In the genomic region with DNA sequence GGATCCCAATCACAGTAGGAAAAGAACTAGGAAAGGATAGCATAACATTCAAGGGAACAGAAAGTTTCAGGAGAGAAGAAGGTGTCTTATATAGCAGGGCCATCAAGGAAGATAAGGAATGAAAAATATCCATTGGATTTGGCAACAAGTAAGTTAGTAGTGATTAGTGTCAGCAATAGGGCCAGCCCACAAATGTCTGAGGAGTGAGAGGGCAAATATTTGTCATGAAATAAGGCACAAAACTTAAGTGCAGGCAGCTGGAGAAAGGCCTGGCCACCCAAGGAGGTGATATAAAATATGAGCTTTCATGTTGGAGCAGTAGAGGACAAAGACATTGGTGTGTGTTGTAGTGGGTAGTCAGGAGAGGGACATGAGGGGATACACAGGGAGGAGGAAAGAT, we compare ENCODE assay signal across 15 cellular contexts.
A peak's percentile ranks its signal among the peaks of the same experiment; 100 is the strongest.
DNase-seq lines count a peak whose midpoint lies in the region; ATAC-seq, FAIRE-seq and TF ChIP-seq lines count a peak whose summit lies in the region.
"Had no signal": no experiment of that assay in that cellular context is flagged by ENCODE, and none has a peak within 500 bp of the region (broad histone marks: within the 10 kb centered on the region; RNA-seq: fewer than 3 reads in every experiment).

No MANE protein-coding gene starts in this region.

- peaks cover under 1% of the 10 kb centered on the region for H3K9me3 Mint-ChIP-seq in type B pancreatic cell
- H3K9me3 Mint-ChIP-seq: CD8-positive, alpha-beta memory T cell had no signal

- H3K14ac ChIP-seq in IMR-90 (replicated peaks; ENCODE audit: low read depth, low read length), result peak overlapping the region; percentile 36; the same call in 1 of the 2 replicates
- no peak overlapping the region for H3K14ac ChIP-seq in trophoblast cell (ENCODE audit: low read length)

- dilution Hi-C loops in IMR-90 (cut with HindIII; ENCODE audit: low sequenced_read_pairs, unreplicated experiment) (no loop called here), mammary epithelial cell (cut with HindIII; ENCODE audit: low sequenced_read_pairs) (no loop called here)

- TF ChIP-seq EP300 in A549 (IDR thresholded peaks at IDR 0.05), result no peak
- no peak for TF ChIP-seq EP300 in esophagus muscularis mucosa (IDR thresholded peaks at IDR 0.05)

- intact Hi-C loops in IMR-90 (cut with micrococcal nuclease), result loop anchor here (5.0 to 10.0 kb wide), 2 partner anchors 136 to 141 kb away; no protein-coding TSS in a partner anchor
- intact Hi-C loops in esophagus muscularis mucosa (cut with DNase I), result loop anchor here (10.0 kb wide), 1 partner anchor 129 kb away; the partner anchor contains the start of genes COL4A5 and COL4A6
- intact Hi-C loops in mammary epithelial cell (cut with micrococcal nuclease), result no loop called here

- TF ChIP-seq RAD21 in A549 (conservative IDR thresholded peaks at IDR 0.05 in 1 of 2, IDR thresholded peaks at IDR 0.05 in 1 of 2), result no peak
- TF ChIP-seq RAD21 in IMR-90 (IDR thresholded peaks at IDR 0.05; ENCODE audit: low read length), result no peak

- peak overlapping the region; percentile 2 to 38; a peak in 2 of 4 replicates for H4K8ac ChIP-seq in IMR-90 (ENCODE audit: low read depth in 2 of 2, low read length in 2 of 2)
- H4K8ac ChIP-seq in trophoblast cell (ENCODE audit: low read depth, low read length), result no peak overlapping the region

- no peak overlapping the region for H3K56ac ChIP-seq in IMR-90 (ENCODE audit: extremely low read depth, insufficient read depth, low read length)

- H3K9ac ChIP-seq in IMR-90 (ENCODE audit: low read depth, low read length) (no peak overlapping the region), trophoblast cell (ENCODE audit: low read length) (no peak overlapping the region), mammary epithelial cell (ENCODE audit: insufficient read depth, low read length) (no peak overlapping the region)
- H3K9ac ChIP-seq: BLaER1 had no signal

- H3K18ac ChIP-seq in IMR-90 (ENCODE audit: low read depth, low read length), result no peak overlapping the region
- H3K18ac ChIP-seq in trophoblast cell (ENCODE audit: low read length), result no peak overlapping the region

- no peaks in the 10 kb centered on the region for H4K20me1 ChIP-seq in IMR-90 (ENCODE audit: insufficient read depth, low read length)
- no peaks in the 10 kb centered on the region for H4K20me1 ChIP-seq in mammary epithelial cell (ENCODE audit: insufficient read depth, low read length)

- H4K91ac ChIP-seq in IMR-90 (ENCODE audit: insufficient read depth, low read depth, low read length) (no peak overlapping the region), trophoblast cell (ENCODE audit: low read depth, low read length) (no peak overlapping the region)

- H3K4me2 ChIP-seq in A549 (0 out of 3 replicates have a peak overlapping the region, but pooled peaks have one; percentile 51), IMR-90 (ENCODE audit: low read depth, low read length) (no peak overlapping the region), trophoblast cell (ENCODE audit: low read length) (no peak overlapping the region), mammary epithelial cell (ENCODE audit: insufficient read depth, low read depth, low read length) (no peak overlapping the region)
- H3K4me2 ChIP-seq: BLaER1 had no signal

- H3K36me3 Mint-ChIP-seq in type B pancreatic cell, result peaks cover 6% of the 10 kb centered on the region
- H3K36me3 Mint-ChIP-seq: CD8-positive, alpha-beta memory T cell had no signal

- H3K9me3 ChIP-seq in A549, result no peaks in the 10 kb centered on the region
- no peaks in the 10 kb centered on the region for H3K9me3 ChIP-seq in IMR-90 (ENCODE audit: control insufficient read depth, insufficient read depth, low read length)
- H3K9me3 ChIP-seq in esophagus muscularis mucosa, result no peaks in the 10 kb centered on the region
- no peaks in the 10 kb centered on the region for H3K9me3 ChIP-seq in trophoblast cell (ENCODE audit: insufficient read depth, low read depth, low read length)
- no peaks in the 10 kb centered on the region for H3K9me3 ChIP-seq in mammary epithelial cell (replicated peaks; ENCODE audit: insufficient read depth, low read length)
- H3K9me3 ChIP-seq: BLaER1, Caco-2 had no signal

- H2BK20ac ChIP-seq in IMR-90 (ENCODE audit: low read depth, low read length), result peak overlapping the region; percentile 63

- H3K4me1 ChIP-seq in A549 (peaks cover 55% of the 10 kb centered on the region), IMR-90 (ENCODE audit: control insufficient read depth, insufficient read depth, low read length) (peaks cover 10% of the 10 kb centered on the region), esophagus muscularis mucosa (peaks cover 3 to 60% (median 27%) of the 10 kb centered on the region in 4 donors), trophoblast cell (ENCODE audit: control insufficient read depth in 1 of 2, insufficient read depth in 2 of 2, low read length in 2 of 2) (peaks cover 3 to 6% of the 10 kb centered on the region in 2 experiments), mammary epithelial cell (ENCODE audit: insufficient read depth, low read length) (peaks cover 8% of the 10 kb centered on the region)

- H2BK120ac ChIP-seq in IMR-90 (ENCODE audit: low read depth, low read length), result peak overlapping the region; percentile 63
- H2BK120ac ChIP-seq in trophoblast cell (ENCODE audit: insufficient read depth, low read length, poor library complexity), result no peak overlapping the region

- no peak overlapping the region for H2AK9ac ChIP-seq in IMR-90 (replicated peaks; ENCODE audit: low read depth, low read length, poor library complexity)

- no peak overlapping the region for H4K12ac ChIP-seq in trophoblast cell (ENCODE audit: low read depth, low read length)

- H3K27ac ChIP-seq in A549, result peak overlapping the region; percentile 84 to 90
- 0 out of 2 replicates have a peak overlapping the region, but pooled peaks have one; percentile 25 for H3K27ac ChIP-seq in IMR-90 (ENCODE audit: insufficient read depth, low read length)
- H3K27ac ChIP-seq in esophagus muscularis mucosa (replicated peaks in 1 of 4), result peak overlapping the region; percentile 59 to 69 (median 64)
- H3K27ac ChIP-seq in trophoblast cell (ENCODE audit: low read depth, low read length), result no peak overlapping the region
- H3K27ac ChIP-seq in mammary epithelial cell (ENCODE audit: insufficient read depth, low read depth, low read length), result no peak overlapping the region
- H3K27ac ChIP-seq: 22Rv1, BLaER1 had no signal

- CTCF ChIA-PET in A549 (lab: Yijun Ruan, JAX), result interaction anchor here (1.6 kb wide), 3 partner anchors 11 to 135 kb away, joined by 3 to 7 read pairs (median 6); no protein-coding TSS in a partner anchor
- CTCF ChIA-PET in IMR-90 (lab: Yijun Ruan, JAX), result no interaction called here
- CTCF ChIA-PET in mammary epithelial cell (lab: Charles Lee; ENCODE audit: low non-redundant PET), result no interaction called here

- BruUV-seq in IMR-90 (replicated peaks; lab: Mats Ljungman, UMichigan), result no TSS peak
- BruUV-seq in mammary epithelial cell (replicated peaks; lab: Mats Ljungman, UMichigan), result no TSS peak

- POLR2A ChIA-PET in A549 (lab: Yijun Ruan, JAX) (no interaction called here), IMR-90 (lab: Charles Lee; ENCODE audit: unreplicated experiment) (no interaction called here)

- no peak for FAIRE-seq in A549 (lab: Jason Lieb, UNC)

- TF ChIP-seq POLR2A in A549 (IDR thresholded peaks at IDR 0.05; ENCODE audit: low read length), result no peak
- no peak for TF ChIP-seq POLR2A in IMR-90 (IDR thresholded peaks at IDR 0.05; ENCODE audit: low read depth, low read length)
- TF ChIP-seq POLR2A in esophagus muscularis mucosa (IDR thresholded peaks at IDR 0.05; ENCODE audit: low read depth), result no peak

- H3K4ac ChIP-seq in IMR-90 (ENCODE audit: low read depth, low read length), result peak overlapping the region; percentile 14
- no peak overlapping the region for H3K4ac ChIP-seq in trophoblast cell (ENCODE audit: low read depth, low read length)

- no peak for TF ChIP-seq CTCF in A549 (IDR thresholded peaks at IDR 0.05)
- TF ChIP-seq CTCF in IMR-90 (conservative IDR thresholded peaks at IDR 0.05; ENCODE audit: low read depth, low read length), result no peak
- no peak for TF ChIP-seq CTCF in esophagus muscularis mucosa (IDR thresholded peaks at IDR 0.05)
- no peak for TF ChIP-seq CTCF in mammary epithelial cell (conservative IDR thresholded peaks at IDR 0.05 in 1 of 2, IDR thresholded peaks at IDR 0.05 in 1 of 2; ENCODE audit: extremely low read depth in 1 of 2, insufficient read depth in 1 of 2, low read depth in 1 of 2, low read length in 2 of 2)
- TF ChIP-seq CTCF in type B pancreatic cell (conservative IDR thresholded peaks at IDR 0.05), result no peak

- H3K27me3 Mint-ChIP-seq in type B pancreatic cell, result no peaks in the 10 kb centered on the region

- no peak overlapping the region for H3K27ac Mint-ChIP-seq in type B pancreatic cell
- H3K27ac Mint-ChIP-seq: CD8-positive, alpha-beta memory T cell had no signal

- no peak overlapping the region for H2AK5ac ChIP-seq in IMR-90 (ENCODE audit: low read depth, low read length)
- H2AK5ac ChIP-seq in trophoblast cell (ENCODE audit: low read length), result no peak overlapping the region

- H3K36me3 ChIP-seq in IMR-90 (ENCODE audit: control insufficient read depth, insufficient read depth, low read length), result no peaks in the 10 kb centered on the region
- H3K36me3 ChIP-seq in esophagus muscularis mucosa, result no peaks in the 10 kb centered on the region
- peaks cover 0 to 2% of the 10 kb centered on the region in 2 experiments for H3K36me3 ChIP-seq in trophoblast cell (ENCODE audit: control insufficient read depth in 1 of 2, insufficient read depth in 2 of 2, low read length in 2 of 2)
- H3K36me3 ChIP-seq in mammary epithelial cell (ENCODE audit: insufficient read depth, low read length), result no peaks in the 10 kb centered on the region
- H3K36me3 ChIP-seq: BLaER1 had no signal

- no peak for ATAC-seq in A549
- ATAC-seq in IMR-90 (ENCODE audit: low read depth), result no peak
- ATAC-seq: HCT116 had no signal

- H3K79me1 ChIP-seq in IMR-90 (ENCODE audit: low read depth in 1 of 2, low read length in 2 of 2) (no peaks in the 10 kb centered on the region), trophoblast cell (ENCODE audit: low read length) (peaks cover 5% of the 10 kb centered on the region)

- H3K23ac ChIP-seq in IMR-90 (ENCODE audit: low read depth, low read length) (no peak overlapping the region), trophoblast cell (ENCODE audit: low read length) (no peak overlapping the region)

- no peak for DNase-seq in A549 (ENCODE audit: low read depth in 1 of 2, low spot score in 1 of 2)
- DNase-seq in IMR-90, result no peak
- no peak for DNase-seq in esophagus muscularis mucosa (ENCODE audit: extremely low spot score)
- DNase-seq in trophoblast cell, result peak; percentile 16 to 58
- no peak for DNase-seq in mammary epithelial cell
- no peak for DNase-seq in NCI-H2171 treated with DMSO at 0.1 percent for 48 hours (lab: John Stamatoyannopoulos, UW)
- DNase-seq in Kasumi-1 (lab: John Stamatoyannopoulos, UW), result no peak
- DNase-seq in type B pancreatic cell (ENCODE audit: extremely low spot score, unreplicated experiment), result no peak
- DNase-seq: AML-193; Caco-2; CD8-positive, alpha-beta memory T cell; DND-41 had no signal

- H2BK15ac ChIP-seq in IMR-90 (ENCODE audit: low read depth, low read length), result no peak overlapping the region

- H3K4me1 Mint-ChIP-seq in type B pancreatic cell (ENCODE audit: unreplicated experiment), result peaks cover 24% of the 10 kb centered on the region
- H3K4me1 Mint-ChIP-seq: CD8-positive, alpha-beta memory T cell had no signal

- H3K27me3 ChIP-seq in IMR-90 (ENCODE audit: control insufficient read depth, insufficient read depth, low read length) (peaks cover 6% of the 10 kb centered on the region; the same call in 1 of the 2 replicates), esophagus muscularis mucosa (no peaks in the 10 kb centered on the region), trophoblast cell (ENCODE audit: insufficient read depth, low read length) (no peaks in the 10 kb centered on the region), mammary epithelial cell (ENCODE audit: insufficient read depth, low read length) (no peaks in the 10 kb centered on the region)

- no peak overlapping the region for H3K4me3 Mint-ChIP-seq in type B pancreatic cell
- H3K4me3 Mint-ChIP-seq: CD8-positive, alpha-beta memory T cell had no signal

- H3K4me3 ChIP-seq in A549 (no peak overlapping the region), IMR-90 (ENCODE audit: insufficient read depth, low read depth, low read length) (no peak overlapping the region), esophagus muscularis mucosa (no peak overlapping the region), trophoblast cell (ENCODE audit: low read depth, low read length) (no peak overlapping the region), mammary epithelial cell (replicated peaks in 1 of 3; ENCODE audit: insufficient read depth in 1 of 3, low read depth in 2 of 3, low read length in 3 of 3) (no peak overlapping the region)
- H3K4me3 ChIP-seq: BLaER1 had no signal

- no peak overlapping the region for H2BK12ac ChIP-seq in trophoblast cell (ENCODE audit: low read length)

- peaks cover 6% of the 10 kb centered on the region for H3K9me1 ChIP-seq in IMR-90 (ENCODE audit: insufficient read depth, low read length)

- H2BK5ac ChIP-seq in IMR-90 (ENCODE audit: low read depth, low read length, poor library complexity, severe bottlenecking), result no peak overlapping the region
- no peak overlapping the region for H2BK5ac ChIP-seq in trophoblast cell (ENCODE audit: low read depth, low read length, poor library complexity)

- H4K5ac ChIP-seq in IMR-90 (ENCODE audit: low read depth, low read length), result peak overlapping the region; percentile 71; the same call in 1 of the 2 replicates

- H2AFZ ChIP-seq in IMR-90 (replicated peaks; ENCODE audit: low read length, poor library complexity) (no peak overlapping the region), trophoblast cell (ENCODE audit: insufficient read depth, low read length, poor library complexity) (no peak overlapping the region), mammary epithelial cell (ENCODE audit: low read depth, low read length) (no peak overlapping the region)

- in situ Hi-C loops in IMR-90 (cut with MboI; ENCODE audit: low sequenced_read_pairs) (no loop called here), mammary epithelial cell (cut with MboI; ENCODE audit: low sequenced_read_pairs in 2 of 2) (no loop called here)

- no peaks in the 10 kb centered on the region for H3K79me2 ChIP-seq in trophoblast cell (ENCODE audit: control insufficient read depth, insufficient read depth, low read length, poor library complexity)
- no peaks in the 10 kb centered on the region for H3K79me2 ChIP-seq in mammary epithelial cell (ENCODE audit: insufficient read depth, low read length)

Comparison
In these comparisons a context has a peak if more than half of its experiments do, and no peak if none do; other contexts are left out.
1. DNase-seq: peak in trophoblast cell (2 of 2); none in A549 (0 of 2), IMR-90 (single experiment), esophagus muscularis mucosa (single experiment), mammary epithelial cell (single experiment), NCI-H2171 treated with DMSO at 0.1 percent for 48 hours (single experiment), Kasumi-1 (0 of 2) and type B pancreatic cell (single experiment).
2. H3K27ac ChIP-seq: peak in A549 (2 of 2), IMR-90 (single experiment) and esophagus muscularis mucosa (4 of 4); none in trophoblast cell (single experiment) and mammary epithelial cell (single experiment).